In genomic region chr21:26153758-26154157, GRCh38 we compare ENCODE assay signal across 24 cellular contexts. TPM values are rescaled to one million over a fixed set of nuclear protein-coding genes. Genes with fewer than 3 reads are reported as not detected.
DNase-seq lines count a peak whose midpoint lies in the region; ATAC-seq and TF ChIP-seq lines count a peak whose summit lies in the region.
"Had no signal": no experiment of that assay in that cellular context is flagged by ENCODE, and none has a peak within 500 bp of the region (broad histone marks: within the 10 kb centered on the region; RNA-seq: fewer than 3 reads in every experiment).

No MANE protein-coding gene starts in this region.

- H3K79me1 ChIP-seq in mesenchymal stem cell (replicated peaks; ENCODE audit: low read length, poor library complexity, severe bottlenecking) = peaks cover 1% of the 10 kb centered on the region

- H3K4me3 Mint-ChIP-seq in chondrocyte (ENCODE audit: unreplicated experiment) = no peak overlapping the region
- H3K4me3 Mint-ChIP-seq in T-helper 2 cell treated with Interferon-gamma antibody and Interleukin-4, amounts not matched to agents 5 μg/mL and 100 μg/mL, for 36 hours = no peak overlapping the region
- H3K4me3 Mint-ChIP-seq: activated CD4-positive, alpha-beta T cell treated with anti-CD3 and anti-CD28 coated beads, Interleukin-2, amount 10 ng/mL, durations not matched to agents 7 days and 5 days; activated CD8-positive, alpha-beta memory T cell treated with anti-CD3 and anti-CD28 coated beads, Interleukin-2, amount 10 ng/mL, durations not matched to agents 7 days and 5 days; activated naive CD8-positive, alpha-beta T cell; CD4-positive, CD25-positive, alpha-beta regulatory T cell; memory B cell; naive thymus-derived CD8-positive, alpha-beta T cell; T-helper 1 cell treated with Interleukin-12 subunit alpha and Interleukin-12 subunit beta and Interleukin-4 antibody, amounts not matched to agents 30 μg/mL and 1 μg/mL, for 36 hours had no signal

- H3K27me3 ChIP-seq in mesenchymal stem cell (ENCODE audit: control insufficient read depth in 1 of 2, insufficient read depth in 1 of 2, low read length in 2 of 2) = no peaks in the 10 kb centered on the region
- H3K27me3 ChIP-seq: Peyer's patch, right lobe of liver had no signal

- H3K9me3 ChIP-seq in HEK293 (ENCODE audit: control insufficient read depth, insufficient read depth, low read depth, low read length) = no peaks in the 10 kb centered on the region
- H3K9me3 ChIP-seq in mesenchymal stem cell (ENCODE audit: control insufficient read depth, low read length) = no peaks in the 10 kb centered on the region
- H3K9me3 ChIP-seq: Peyer's patch, right lobe of liver had no signal

- no peak overlapping the region for H3K4me2 ChIP-seq in mesenchymal stem cell (ENCODE audit: low read length, poor library complexity, severe bottlenecking)

- H2BK120ac ChIP-seq in mesenchymal stem cell (ENCODE audit: low read depth, low read length) = no peak overlapping the region

- no peak overlapping the region for H2BK15ac ChIP-seq in mesenchymal stem cell (ENCODE audit: low read depth, poor library complexity, severe bottlenecking)

- no peak overlapping the region for H3K14ac ChIP-seq in mesenchymal stem cell (ENCODE audit: low read length in 2 of 2)

- H4K91ac ChIP-seq in mesenchymal stem cell (ENCODE audit: low read length) = no peak overlapping the region

- peaks cover 47% of the 10 kb centered on the region for H3K4me1 Mint-ChIP-seq in chondrocyte (ENCODE audit: low read depth)
- peaks cover 18% of the 10 kb centered on the region for H3K4me1 Mint-ChIP-seq in T-helper 2 cell treated with Interferon-gamma antibody and Interleukin-4, amounts not matched to agents 5 μg/mL and 100 μg/mL, for 36 hours (ENCODE audit: low read depth)
- H3K4me1 Mint-ChIP-seq: activated CD8-positive, alpha-beta memory T cell treated with anti-CD3 and anti-CD28 coated beads, Interleukin-2, amount 10 ng/mL, durations not matched to agents 7 days and 5 days had no signal

- CTCF ChIA-PET in AG04449 (lab: Yijun Ruan, JAX) = interaction anchor here (11.0 kb wide), 1 partner anchor 15 kb away, joined by 94 read pairs; the partner anchor contains the start of gene APP
- CTCF ChIA-PET in HEK293 (lab: Yijun Ruan, JAX) = interaction anchor here (1.1 kb wide), 1 partner anchor 258 kb away, joined by 3 read pairs; no protein-coding TSS in a partner anchor

- no peak for TF ChIP-seq CTCF in AG04449 (IDR thresholded peaks at IDR 0.05; ENCODE audit: insufficient read depth, low read length, missing control alignments)
- TF ChIP-seq CTCF in HEK293 (tag by site-specific recombination; IDR thresholded peaks at IDR 0.05) = no peak
- TF ChIP-seq CTCF in chondrocyte (IDR thresholded peaks at IDR 0.05) = no peak

- no peaks in the 10 kb centered on the region; a peak in 1 of 3 replicates for H3K36me3 ChIP-seq in HEK293 (ENCODE audit: control insufficient read depth in 2 of 2, insufficient read depth in 1 of 2, low read length in 2 of 2)
- H3K36me3 ChIP-seq in mesenchymal stem cell (ENCODE audit: control insufficient read depth in 1 of 2, insufficient read depth in 2 of 2, low read depth in 1 of 2, low read length in 2 of 2) = peaks cover 0 to 14% of the 10 kb centered on the region in 2 experiments
- H3K36me3 ChIP-seq: Peyer's patch, right lobe of liver had no signal

- no peak overlapping the region for H3K4ac ChIP-seq in mesenchymal stem cell (ENCODE audit: low read depth in 1 of 2, low read length in 2 of 2)

- H2AFZ ChIP-seq in mesenchymal stem cell (ENCODE audit: low read depth, low read length) = no peak overlapping the region

- H3K9ac ChIP-seq in mesenchymal stem cell (ENCODE audit: low read length) = no peak overlapping the region

- H3K36me3 Mint-ChIP-seq in chondrocyte (ENCODE audit: low read depth) = no peaks in the 10 kb centered on the region
- no peaks in the 10 kb centered on the region for H3K36me3 Mint-ChIP-seq in T-helper 2 cell treated with Interferon-gamma antibody and Interleukin-4, amounts not matched to agents 5 μg/mL and 100 μg/mL, for 36 hours (ENCODE audit: low read depth)
- H3K36me3 Mint-ChIP-seq: activated CD8-positive, alpha-beta memory T cell treated with anti-CD3 and anti-CD28 coated beads, Interleukin-2, amount 10 ng/mL, durations not matched to agents 7 days and 5 days had no signal

- H3K9me3 Mint-ChIP-seq in chondrocyte (ENCODE audit: low read depth) = no peaks in the 10 kb centered on the region
- H3K9me3 Mint-ChIP-seq in T-helper 2 cell treated with Interferon-gamma antibody and Interleukin-4, amounts not matched to agents 5 μg/mL and 100 μg/mL, for 36 hours = no peaks in the 10 kb centered on the region
- H3K9me3 Mint-ChIP-seq: activated CD4-positive, alpha-beta T cell treated with anti-CD3 and anti-CD28 coated beads, Interleukin-2, amount 10 ng/mL, durations not matched to agents 7 days and 5 days; CD4-positive, CD25-positive, alpha-beta regulatory T cell; memory B cell; naive thymus-derived CD8-positive, alpha-beta T cell; T-helper 1 cell treated with Interleukin-12 subunit alpha and Interleukin-12 subunit beta and Interleukin-4 antibody, amounts not matched to agents 30 μg/mL and 1 μg/mL, for 36 hours had no signal

- H2AK5ac ChIP-seq in mesenchymal stem cell (ENCODE audit: low read length, severe bottlenecking) = no peak overlapping the region

- H3K23ac ChIP-seq in mesenchymal stem cell (ENCODE audit: low read length in 2 of 2) = no peak overlapping the region

- no peak for ATAC-seq in HG03457 (IDR thresholded peaks at IDR 0.05; ENCODE audit: unreplicated experiment)
- ATAC-seq: activated CD8-positive, alpha-beta memory T cell treated with anti-CD3 and anti-CD28 coated beads, Interleukin-2, amount 10 ng/mL, durations not matched to agents 7 days and 5 days; esophagus mucosa; GM12878; naive thymus-derived CD8-positive, alpha-beta T cell; right lobe of liver had no signal

- H4K8ac ChIP-seq in mesenchymal stem cell (ENCODE audit: low read length) = no peak overlapping the region

- no peaks in the 10 kb centered on the region for H3K27me3 Mint-ChIP-seq in chondrocyte (ENCODE audit: low read depth)
- no peaks in the 10 kb centered on the region for H3K27me3 Mint-ChIP-seq in T-helper 2 cell treated with Interferon-gamma antibody and Interleukin-4, amounts not matched to agents 5 μg/mL and 100 μg/mL, for 36 hours (ENCODE audit: low read depth)
- H3K27me3 Mint-ChIP-seq: activated CD4-positive, alpha-beta T cell treated with anti-CD3 and anti-CD28 coated beads, Interleukin-2, amount 10 ng/mL, durations not matched to agents 7 days and 5 days; activated CD8-positive, alpha-beta memory T cell treated with anti-CD3 and anti-CD28 coated beads, Interleukin-2, amount 10 ng/mL, durations not matched to agents 7 days and 5 days; CD4-positive, CD25-positive, alpha-beta regulatory T cell; memory B cell; naive thymus-derived CD8-positive, alpha-beta T cell had no signal

- no peak overlapping the region for H3K27ac ChIP-seq in HEK293 (ENCODE audit: extremely low read depth, low read depth, low read length)
- peak overlapping the region; percentile 22 for H3K27ac ChIP-seq in mesenchymal stem cell (ENCODE audit: low read length, poor library complexity, severe bottlenecking)
- H3K27ac ChIP-seq: Peyer's patch, right lobe of liver had no signal

- no peak overlapping the region for H3K4me3 ChIP-seq in AG04449 (ENCODE audit: low read depth, low read length)
- no peak overlapping the region for H3K4me3 ChIP-seq in HEK293 (ENCODE audit: low read depth, low read length)
- H3K4me3 ChIP-seq in mesenchymal stem cell (ENCODE audit: insufficient read depth in 1 of 2, low read depth in 1 of 2, low read length in 2 of 2) = no peak overlapping the region
- H3K4me3 ChIP-seq: GM12878, Peyer's patch, right lobe of liver had no signal

- H2BK12ac ChIP-seq in mesenchymal stem cell (ENCODE audit: low read length in 2 of 2) = no peak overlapping the region

- no peak overlapping the region for H3K18ac ChIP-seq in mesenchymal stem cell (ENCODE audit: low read depth in 1 of 2, low read length in 2 of 2)

- peak overlapping the region; percentile 67 for H3K27ac Mint-ChIP-seq in chondrocyte (ENCODE audit: unreplicated experiment)
- no peak overlapping the region for H3K27ac Mint-ChIP-seq in T-helper 2 cell treated with Interferon-gamma antibody and Interleukin-4, amounts not matched to agents 5 μg/mL and 100 μg/mL, for 36 hours
- H3K27ac Mint-ChIP-seq: activated CD4-positive, alpha-beta T cell treated with anti-CD3 and anti-CD28 coated beads, Interleukin-2, amount 10 ng/mL, durations not matched to agents 7 days and 5 days; activated CD8-positive, alpha-beta memory T cell treated with anti-CD3 and anti-CD28 coated beads, Interleukin-2, amount 10 ng/mL, durations not matched to agents 7 days and 5 days; activated naive CD8-positive, alpha-beta T cell; CD4-positive, CD25-positive, alpha-beta regulatory T cell; memory B cell; naive thymus-derived CD8-positive, alpha-beta T cell; T-helper 1 cell treated with Interleukin-12 subunit alpha and Interleukin-12 subunit beta and Interleukin-4 antibody, amounts not matched to agents 30 μg/mL and 1 μg/mL, for 36 hours had no signal

- DNase-seq in AG04449 (ENCODE audit: low read depth, low spot score) (peak; percentile 37), chondrocyte (ENCODE audit: low spot score) (no peak), mesenchymal stem cell (no peak), H4 (ENCODE audit: low spot score) (no peak), NCI-H82 (lab: John Stamatoyannopoulos, UW) (no peak)
- no peak for DNase-seq in T-helper 2 cell treated with Interferon-gamma antibody and Interleukin-4, amounts not matched to agents 5 μg/mL and 100 μg/mL, for 36 hours (ENCODE audit: low spot score)
- DNase-seq: activated CD4-positive, alpha-beta T cell treated with anti-CD3 and anti-CD28 coated beads, Interleukin-2, amount 10 ng/mL, durations not matched to agents 7 days and 5 days; activated CD8-positive, alpha-beta memory T cell treated with anti-CD3 and anti-CD28 coated beads, Interleukin-2, amount 10 ng/mL, durations not matched to agents 7 days and 5 days; CD4-positive, CD25-positive, alpha-beta regulatory T cell; DMS 273 treated with DMSO at 0.1 percent for 48 hours; effector memory CD4-positive, alpha-beta T cell; naive thymus-derived CD8-positive, alpha-beta T cell; NCI-H1105 treated with DMSO at 0.1 percent for 48 hours; NCI-H2081; Peyer's patch; right lobe of liver; stimulated activated CD8-positive, alpha-beta memory T cell treated with anti-CD3 and anti-CD28 coated beads, Interleukin-4, amount 100 ng/mL, for 48 hours had no signal

- no peak overlapping the region for H2BK5ac ChIP-seq in mesenchymal stem cell (ENCODE audit: low read depth, low read length, poor library complexity, severe bottlenecking)

- WGBS in mesenchymal stem cell = 52% methylated on average over 1 of the region's 1 CpG

- H3K4me1 ChIP-seq in HEK293 (ENCODE audit: control insufficient read depth, insufficient read depth, low read length) (peaks cover 13% of the 10 kb centered on the region), mesenchymal stem cell (ENCODE audit: control insufficient read depth, insufficient read depth, low read depth, low read length) (peaks cover 6% of the 10 kb centered on the region)

- POLR2A ChIA-PET in AG04449 (lab: Yijun Ruan, JAX) = no interaction called here
- POLR2A ChIA-PET in HEK293 (lab: Yijun Ruan, JAX) = no interaction called here

RNA-seq across cellular contexts. Expression of gene APP, which starts 16.8 kb away (rescaled TPM):
- total RNA-seq in chondrocyte = 441 to 540 TPM (median 442 TPM) in 3 replicates
- 698 TPM for polyA plus RNA-seq in mesenchymal stem cell (2013, experiment 1 of 2)
- polyA plus RNA-seq in mesenchymal stem cell (2013, experiment 2 of 2) = 694 TPM
- total RNA-seq in H4 (2014; rRNA removed; shearing (Covaris generic)) = 242 and 299 TPM in 2 replicates
